32 cellular contexts compared by ENCODE assay signal in the genomic region with DNA sequence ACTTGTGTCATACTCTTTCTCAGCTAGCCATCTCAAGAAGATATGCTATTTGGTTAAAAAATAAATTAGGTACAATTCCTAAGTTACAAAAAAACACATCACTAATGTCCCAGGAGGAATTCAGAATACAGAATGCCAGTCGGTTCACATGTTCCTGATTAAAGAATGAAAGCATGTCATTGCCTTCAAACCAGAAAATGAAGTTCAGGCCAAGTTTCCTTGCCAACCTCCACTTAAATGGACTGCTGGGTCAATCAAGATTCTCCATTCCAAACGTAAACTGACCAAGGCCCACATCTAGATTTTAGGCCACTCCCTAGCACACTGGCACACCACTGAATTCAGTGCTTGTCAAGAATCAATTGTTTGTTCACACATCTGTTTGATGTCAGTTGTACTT. TPM values are rescaled to one million over a fixed set of nuclear protein-coding genes. Genes with fewer than 3 reads are reported as not detected.
"Had no signal": no experiment of that assay in that cellular context is flagged by ENCODE, and none has a peak within 500 bp of the region (broad histone marks: within the 10 kb centered on the region; RNA-seq: fewer than 3 reads in every experiment).

No MANE protein-coding gene starts in this region.

- H3K4me3 ChIP-seq: cardiac muscle cell, MG63, SJSA1 had no signal

- H3K36me3 ChIP-seq: brain microvascular endothelial cell, cardiac muscle cell, MG63 had no signal

- H3K9me3 ChIP-seq: MG63, SJSA1, SK-N-SH had no signal

- DNase-seq: activated CD4-positive, alpha-beta T cell treated with anti-CD3 and anti-CD28 coated beads, Interleukin-2, amount 10 ng/mL, durations not matched to agents 24 days and 14 days; activated CD4-positive, alpha-beta T cell treated with anti-CD3 and anti-CD28 coated beads, Interleukin-2, amount 50 U/mL, for 4 hours; activated CD8-positive, alpha-beta T cell treated with anti-CD3 and anti-CD28 coated beads for 36 hours; activated gamma-delta T cell treated with Interleukin-2 at 50 U/mL for 16 hours; activated naive CD4-positive, alpha-beta T cell treated with anti-CD3 and anti-CD28 coated beads for 36 hours; activated naive CD8-positive, alpha-beta T cell treated with anti-CD3 and anti-CD28 coated beads, Interleukin-2, amount 50 U/mL, for 24 hours; activated T-cell treated with anti-CD3 and anti-CD28 coated beads, Interleukin-2, amount 50 U/mL, for 1 hour; amniotic stem cell; aorta; brain microvascular endothelial cell; Kasumi-1; KG1; MG63; NCI-H1048; NCI-H1436 treated with DMSO at 0.1 percent for 48 hours; NCI-H1694 treated with DMSO at 0.1 percent for 48 hours; NCI-H2029; NCI-H345; NCI-H524 treated with DMSO at 0.1 percent for 48 hours; SHP77 treated with DMSO at 0.1 percent for 48 hours; SK-N-SH had no signal

- H3K4me3 Mint-ChIP-seq: activated CD4-positive, alpha-beta T cell treated with anti-CD3 and anti-CD28 coated beads, Interleukin-2, amount 10 ng/mL, durations not matched to agents 24 days and 14 days; activated CD8-positive, alpha-beta T cell treated with anti-CD3 and anti-CD28 coated beads for 36 hours; activated naive CD4-positive, alpha-beta T cell treated with anti-CD3 and anti-CD28 coated beads for 36 hours; activated naive CD8-positive, alpha-beta T cell; activated naive CD8-positive, alpha-beta T cell treated with anti-CD3 and anti-CD28 coated beads, Interleukin-2, amount 50 U/mL, for 24 hours; T-helper 1 cell treated with Interleukin-12 subunit alpha and Interleukin-12 subunit beta and Interleukin-4 antibody, amounts not matched to agents 30 μg/mL and 1 μg/mL, for 36 hours; T-helper 2 cell treated with Interferon-gamma antibody and Interleukin-4, amounts not matched to agents 5 μg/mL and 100 μg/mL, for 36 hours had no signal

- FAIRE-seq: TTC549 had no signal

- H3K9me3 Mint-ChIP-seq: activated CD4-positive, alpha-beta T cell treated with anti-CD3 and anti-CD28 coated beads, Interleukin-2, amount 10 ng/mL, durations not matched to agents 24 days and 14 days; activated CD8-positive, alpha-beta T cell treated with anti-CD3 and anti-CD28 coated beads for 36 hours; activated naive CD4-positive, alpha-beta T cell treated with anti-CD3 and anti-CD28 coated beads for 36 hours; activated naive CD8-positive, alpha-beta T cell treated with anti-CD3 and anti-CD28 coated beads, Interleukin-2, amount 50 U/mL, for 24 hours; activated T-helper 2 cell treated with anti-CD3 and anti-CD28 coated beads, Interferon-gamma antibody, Interleukin-2, Interleukin-4, amounts not matched to agents 10 μg/mL and 5 μg/mL and 100 μg/mL, durations not matched to agents 14 hours and 24 hours and 36 hours; T-helper 1 cell treated with Interleukin-12 subunit alpha and Interleukin-12 subunit beta and Interleukin-4 antibody, amounts not matched to agents 30 μg/mL and 1 μg/mL, for 36 hours; T-helper 2 cell treated with Interferon-gamma antibody and Interleukin-4, amounts not matched to agents 5 μg/mL and 100 μg/mL, for 36 hours had no signal

- H3K27me3 Mint-ChIP-seq: activated CD4-positive, alpha-beta T cell treated with anti-CD3 and anti-CD28 coated beads, Interleukin-2, amount 10 ng/mL, durations not matched to agents 24 days and 14 days; activated CD8-positive, alpha-beta T cell treated with anti-CD3 and anti-CD28 coated beads for 36 hours; activated naive CD8-positive, alpha-beta T cell; activated naive CD8-positive, alpha-beta T cell treated with anti-CD3 and anti-CD28 coated beads, Interleukin-2, amount 50 U/mL, for 24 hours had no signal

- H3K27me3 ChIP-seq: brain microvascular endothelial cell, cardiac muscle cell, MG63, SJSA1 had no signal

- H3K4me1 ChIP-seq: SJSA1 had no signal

- H3K27ac ChIP-seq: brain microvascular endothelial cell, cardiac muscle cell, SJSA1 had no signal

- H3K9ac ChIP-seq: SK-N-SH had no signal

- H3K4me2 ChIP-seq: SK-N-SH had no signal

- H3K36me3 Mint-ChIP-seq: activated naive CD8-positive, alpha-beta T cell had no signal

- ATAC-seq: activated CD8-positive, alpha-beta T cell treated with anti-CD3 and anti-CD28 coated beads for 36 hours; activated naive CD8-positive, alpha-beta T cell treated with anti-CD3 and anti-CD28 coated beads, Interleukin-2, amount 50 U/mL, for 24 hours; Panc1 had no signal

RNA-seq across cellular contexts. Expression of a gene that starts 13.4 kb away (rescaled TPM):
- total RNA-seq: activated CD4-positive, alpha-beta T cell treated with anti-CD3 and anti-CD28 coated beads, Interleukin-2, amount 10 ng/mL, durations not matched to agents 24 days and 14 days; activated CD8-positive, alpha-beta memory T cell treated with anti-CD3 and anti-CD28 coated beads for 36 hours; activated CD8-positive, alpha-beta T cell treated with anti-CD3 and anti-CD28 coated beads for 36 hours; activated naive CD4-positive, alpha-beta T cell treated with anti-CD3 and anti-CD28 coated beads for 36 hours; activated T-helper 2 cell treated with anti-CD3 and anti-CD28 coated beads, Interferon-gamma antibody, Interleukin-2, Interleukin-4, amounts not matched to agents 10 μg/mL and 5 μg/mL and 100 μg/mL, durations not matched to agents 14 hours and 24 hours and 36 hours; aorta; NCI-H460; RPMI7951; SJSA1 had no signal
- polyA plus RNA-seq: aorta, SK-N-SH had no signal

RNA-seq across cellular contexts. Expression of a gene that starts 55.4 kb away (rescaled TPM):
- total RNA-seq: activated CD4-positive, alpha-beta T cell treated with anti-CD3 and anti-CD28 coated beads, Interleukin-2, amount 10 ng/mL, durations not matched to agents 24 days and 14 days; activated CD8-positive, alpha-beta memory T cell treated with anti-CD3 and anti-CD28 coated beads for 36 hours; activated CD8-positive, alpha-beta T cell treated with anti-CD3 and anti-CD28 coated beads for 36 hours; activated naive CD4-positive, alpha-beta T cell treated with anti-CD3 and anti-CD28 coated beads for 36 hours; activated T-helper 2 cell treated with anti-CD3 and anti-CD28 coated beads, Interferon-gamma antibody, Interleukin-2, Interleukin-4, amounts not matched to agents 10 μg/mL and 5 μg/mL and 100 μg/mL, durations not matched to agents 14 hours and 24 hours and 36 hours; SJSA1 had no signal
- polyA plus RNA-seq: cardiac muscle cell had no signal

RNA-seq across cellular contexts. Expression of a gene that starts 58.9 kb away (rescaled TPM):
- polyA plus RNA-seq: cardiac muscle cell had no signal
